In genomic region chr2:11753886-11754704, GRCh38 we compare ENCODE assay signal across 8 cellular contexts. TPM values are rescaled to one million over a fixed set of nuclear protein-coding genes. Genes with fewer than 3 reads are reported as not detected.
DNase-seq lines count a peak whose midpoint lies in the region; ATAC-seq and TF ChIP-seq lines count a peak whose summit lies in the region.

No MANE protein-coding gene starts in this region.

- no peaks in the 10 kb centered on the region for H3K27me3 ChIP-seq in left lung

- no TSS peak for BruUV-seq in Calu3 (replicated peaks; lab: Mats Ljungman, UMichigan)

- H3K36me3 Mint-ChIP-seq in Calu3 (ENCODE audit: insufficient read depth, unreplicated experiment) (peaks cover 35% of the 10 kb centered on the region), T-cell (peaks cover 6% of the 10 kb centered on the region)
- H3K36me3 Mint-ChIP-seq in stimulated activated memory B cell treated with anti-CD40 and anti-IgM and Interleukin-4, amounts not matched to agents 10 μg/mL and 1 μg/mL and 100 μg/mL, for 72 hours = peaks cover 12% of the 10 kb centered on the region

- no peaks in the 10 kb centered on the region for H3K9me3 Mint-ChIP-seq in Calu3 (ENCODE audit: low read depth, unreplicated experiment)
- no peaks in the 10 kb centered on the region for H3K9me3 Mint-ChIP-seq in T-cell
- H3K9me3 Mint-ChIP-seq in stimulated activated memory B cell treated with anti-CD40 and anti-IgM and Interleukin-4, amounts not matched to agents 10 μg/mL and 1 μg/mL and 100 μg/mL, for 72 hours = no peaks in the 10 kb centered on the region

- H3K9me3 ChIP-seq in left lung = no peaks in the 10 kb centered on the region

- H3K27ac Mint-ChIP-seq in Calu3 (ENCODE audit: unreplicated experiment) (peak overlapping the region; percentile 89), T-cell (peak overlapping the region; percentile 86 to 93)
- peak overlapping the region; percentile 90 for H3K27ac Mint-ChIP-seq in stimulated activated memory B cell treated with anti-CD40 and anti-IgM and Interleukin-4, amounts not matched to agents 10 μg/mL and 1 μg/mL and 100 μg/mL, for 72 hours

- POLR2A ChIA-PET in T-cell (lab: Charles Lee) = interaction anchor here (0.6 to 1.5 kb wide), 5 partner anchors 21 to 621 kb away, joined by 3 to 16 read pairs (median 4); a partner anchor contains a TSS

- ATAC-seq in GM21367 (IDR thresholded peaks at IDR 0.05; ENCODE audit: unreplicated experiment) (peak; percentile 13), T-cell (replicated peaks in 1 of 4) (peak; percentile 49 to 84 (median 78)), left lung (peak; percentile 57)
- ATAC-seq in stimulated activated memory B cell treated with anti-CD40 and anti-IgM and Interleukin-4, amounts not matched to agents 10 μg/mL and 1 μg/mL and 100 μg/mL, for 72 hours = peak; percentile 77

- H3K27me3 Mint-ChIP-seq in Calu3 (ENCODE audit: unreplicated experiment) (no peaks in the 10 kb centered on the region), T-cell (no peaks in the 10 kb centered on the region)
- H3K27me3 Mint-ChIP-seq in stimulated activated memory B cell treated with anti-CD40 and anti-IgM and Interleukin-4, amounts not matched to agents 10 μg/mL and 1 μg/mL and 100 μg/mL, for 72 hours = no peaks in the 10 kb centered on the region

- peaks cover 17 to 65% of the 10 kb centered on the region in 2 donors for H3K4me1 ChIP-seq in left lung

- no peak overlapping the region for H3K4me3 ChIP-seq in left lung

- no peak for TF ChIP-seq CTCF in Calu3 (IDR thresholded peaks at IDR 0.05; ENCODE audit: unreplicated experiment)
- TF ChIP-seq CTCF in left lung (IDR thresholded peaks at IDR 0.05) = no peak

- peaks cover 54% of the 10 kb centered on the region for H3K4me1 Mint-ChIP-seq in Calu3 (ENCODE audit: low read depth, unreplicated experiment)
- peaks cover 79 to 94% (median 94%) of the 10 kb centered on the region in 3 donors for H3K4me1 Mint-ChIP-seq in T-cell
- peaks cover 85% of the 10 kb centered on the region for H3K4me1 Mint-ChIP-seq in stimulated activated memory B cell treated with anti-CD40 and anti-IgM and Interleukin-4, amounts not matched to agents 10 μg/mL and 1 μg/mL and 100 μg/mL, for 72 hours

- intact Hi-C loops in Calu3 (cut with micrococcal nuclease; ENCODE audit: unreplicated experiment) (loop anchor here (5.0 kb wide), 1 partner anchor 62 kb away; no protein-coding TSS in a partner anchor), left lung (cut with DNase I) (no loop called here), posterior vena cava (cut with DNase I) (no loop called here)

- H3K36me3 ChIP-seq in left lung = no peaks in the 10 kb centered on the region

- peak overlapping the region; percentile 49 for H3K4me3 Mint-ChIP-seq in Calu3 (ENCODE audit: low read depth, unreplicated experiment)
- H3K4me3 Mint-ChIP-seq in T-cell = peak overlapping the region; percentile 68 to 83 (median 77)
- H3K4me3 Mint-ChIP-seq in stimulated activated memory B cell treated with anti-CD40 and anti-IgM and Interleukin-4, amounts not matched to agents 10 μg/mL and 1 μg/mL and 100 μg/mL, for 72 hours = peak overlapping the region; percentile 73

- H3K27ac ChIP-seq in left lung = peak overlapping the region; percentile 27 to 73

- CTCF ChIA-PET in Calu3 (lab: Charles Lee) (interaction anchor here (0.6 to 2.3 kb wide), 12 partner anchors 10 to 622 kb away, joined by 3 to 14 read pairs (median 5); no protein-coding TSS in a partner anchor), T-cell (lab: Charles Lee) (interaction anchor here (0.9 to 4.7 kb wide), 16 partner anchors 9 to 963 kb away, joined by 3 to 36 read pairs (median 4); partner anchors contain the start of gene TRIB2 (in 1 of the 2))

- peak; percentile 47 for DNase-seq in Calu3
- DNase-seq in HT1080 (ENCODE audit: low read depth) = peak; percentile 85
- peak in 25 of 34 experiments; percentile 21 to 67 (median 45) for DNase-seq in T-cell
- DNase-seq in amniotic stem cell (lab: John Stamatoyannopoulos, UW) = peak; percentile 40
- peak in 1 of 2 donors; percentile 37 for DNase-seq in left lung
- DNase-seq in posterior vena cava (ENCODE audit: low spot score) = no peak

RNA-seq across cellular contexts. Expression of gene LPIN1, which starts 7.7 kb away (rescaled TPM):
- total RNA-seq in Calu3 (2022) (46.2 and 53.5 TPM in 2 replicates), T-cell (100 to 1,000 TPM in 2 of 5 donors, 10 to 100 TPM in 3; 67.1 to 102 (median 88.0) TPM), left lung (10 to 100 TPM; 33.1 to 47.2 TPM), posterior vena cava (10 to 100 TPM; 24.2 to 26.8 TPM)
- 38.3 and 38.5 TPM in 2 replicates for total RNA-seq in HT1080 (2014; rRNA removed; shearing (Covaris generic))
- polyA plus RNA-seq in HT1080 (2015; cell fraction: cytosol; rRNA removed) = 23.8 and 27.4 TPM in 2 replicates
- 63.2 and 72.4 TPM in 2 replicates for polyA plus RNA-seq in HT1080 (2015; cell fraction: nucleus; rRNA removed)

Comparison
In these comparisons a context has a peak if more than half of its experiments do, and no peak if none do; other contexts are left out.
1. ATAC-seq: peak in every context shown above with its lines; median percentile 78 in T-cell; 77 in stimulated activated memory B cell treated with anti-CD40 and anti-IgM and Interleukin-4, amounts not matched to agents 10 μg/mL and 1 μg/mL and 100 μg/mL, for 72 hours; 57 in left lung; 13 in GM21367.